In the genomic region with DNA sequence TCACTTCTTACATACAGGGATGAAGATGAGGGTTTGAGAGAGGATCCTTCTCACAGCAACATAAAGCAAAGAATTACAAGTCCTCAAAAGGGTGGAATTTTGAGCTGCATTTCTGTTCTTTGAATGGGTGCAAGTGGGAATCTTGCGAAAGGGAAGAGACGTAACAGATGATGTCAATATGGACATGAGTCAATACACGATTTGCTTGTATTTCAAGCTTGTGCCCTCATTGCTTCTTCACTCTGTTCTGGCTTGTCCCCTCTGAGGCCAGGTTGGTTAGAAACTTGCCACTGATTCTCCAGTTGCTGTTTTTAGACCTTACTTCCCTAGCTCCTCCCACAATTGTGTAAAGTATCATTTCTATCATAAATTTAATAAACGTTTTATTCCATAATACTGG, we compare ENCODE assay signal across 32 cellular contexts.
"Had no signal": no experiment of that assay in that cellular context is flagged by ENCODE, and none has a peak within 500 bp of the region (broad histone marks: within the 10 kb centered on the region; RNA-seq: fewer than 3 reads in every experiment).

No MANE protein-coding gene starts in this region.

- H3K4me1 Mint-ChIP-seq: activated CD4-positive, alpha-beta T cell treated with anti-CD3 and anti-CD28 coated beads for 36 hours; activated CD4-positive, alpha-beta T cell treated with anti-CD3 and anti-CD28 coated beads, Interleukin-2, amount 10 ng/mL, durations not matched to agents 7 days and 5 days had no signal

- H3K27ac ChIP-seq: adrenal gland, body of pancreas, breast epithelium, KMS-11, Peyer's patch, SJSA1 had no signal

- H3K9ac ChIP-seq: KMS-11, SK-N-SH had no signal

- H3K4me1 ChIP-seq: adrenal gland, body of pancreas, breast epithelium, Peyer's patch, SJSA1 had no signal

- H3K4me2 ChIP-seq: KMS-11, SK-N-SH had no signal

- H3K9me3 Mint-ChIP-seq: activated CD4-positive, alpha-beta T cell treated with anti-CD3 and anti-CD28 coated beads, Interleukin-2, amount 10 ng/mL, durations not matched to agents 7 days and 5 days; activated naive CD4-positive, alpha-beta T cell treated with anti-CD3 and anti-CD28 coated beads, Interleukin-2, amount 50 U/mL, for 72 hours; activated T-cell treated with anti-CD3 and anti-CD28 coated beads, Interleukin-2, amount 50 U/mL, for 24 hours; activated T-helper 2 cell treated with anti-CD3 and anti-CD28 coated beads, Interferon-gamma antibody, Interleukin-2, Interleukin-4, amounts not matched to agents 10 μg/mL and 5 μg/mL and 100 μg/mL, durations not matched to agents 14 hours and 24 hours and 36 hours; T-helper 1 cell treated with Interleukin-12 subunit alpha and Interleukin-12 subunit beta and Interleukin-4 antibody, amounts not matched to agents 30 μg/mL and 1 μg/mL, for 36 hours; T-helper 2 cell treated with Interferon-gamma antibody and Interleukin-4, amounts not matched to agents 5 μg/mL and 100 μg/mL, for 36 hours had no signal

- H3K9me3 ChIP-seq: adrenal gland, body of pancreas, breast epithelium, Peyer's patch, SJSA1, SK-N-SH had no signal

- H3K4me3 Mint-ChIP-seq: activated CD4-positive, alpha-beta T cell treated with anti-CD3 and anti-CD28 coated beads for 36 hours; activated CD4-positive, alpha-beta T cell treated with anti-CD3 and anti-CD28 coated beads, Interleukin-2, amount 10 ng/mL, durations not matched to agents 7 days and 5 days; activated CD8-positive, alpha-beta T cell treated with anti-CD3 and anti-CD28 coated beads, Interleukin-2, amount 10 ng/mL, durations not matched to agents 7 days and 5 days; activated T-cell treated with anti-CD3 and anti-CD28 coated beads, Interleukin-2, amount 50 U/mL, for 24 hours; T-helper 1 cell treated with Interleukin-12 subunit alpha and Interleukin-12 subunit beta and Interleukin-4 antibody, amounts not matched to agents 30 μg/mL and 1 μg/mL, for 36 hours; T-helper 2 cell treated with Interferon-gamma antibody and Interleukin-4, amounts not matched to agents 5 μg/mL and 100 μg/mL, for 36 hours had no signal

- H3K27me3 ChIP-seq: adrenal gland, body of pancreas, breast epithelium, Peyer's patch had no signal

- H3K36me3 Mint-ChIP-seq: activated naive CD4-positive, alpha-beta T cell treated with anti-CD3 and anti-CD28 coated beads, Interleukin-2, amount 50 U/mL, for 72 hours had no signal

- ATAC-seq: activated CD4-positive, alpha-beta T cell treated with anti-CD3 and anti-CD28 coated beads for 36 hours; activated CD4-positive, CD25-positive, alpha-beta regulatory T cell treated with anti-CD3 and anti-CD28 coated beads, Interleukin-2, amount 50 U/mL, for 24 hours; activated CD8-positive, alpha-beta T cell treated with anti-CD3 and anti-CD28 coated beads, Interleukin-2, amount 10 ng/mL, durations not matched to agents 7 days and 5 days; activated naive CD4-positive, alpha-beta T cell treated with anti-CD3 and anti-CD28 coated beads, Interleukin-2, amount 50 U/mL, for 72 hours; body of pancreas; PC-3 had no signal

- H3K4me3 ChIP-seq: adrenal gland, body of pancreas, breast epithelium, Peyer's patch, SJSA1 had no signal

- H3K27me3 Mint-ChIP-seq: activated CD4-positive, alpha-beta T cell treated with anti-CD3 and anti-CD28 coated beads for 36 hours; activated T-cell treated with anti-CD3 and anti-CD28 coated beads, Interleukin-2, amount 50 U/mL, for 24 hours had no signal

- H3K27ac Mint-ChIP-seq: activated CD4-positive, alpha-beta T cell treated with anti-CD3 and anti-CD28 coated beads for 36 hours; activated CD4-positive, alpha-beta T cell treated with anti-CD3 and anti-CD28 coated beads, Interleukin-2, amount 10 ng/mL, durations not matched to agents 7 days and 5 days; activated CD8-positive, alpha-beta T cell treated with anti-CD3 and anti-CD28 coated beads, Interleukin-2, amount 10 ng/mL, durations not matched to agents 7 days and 5 days; activated naive CD4-positive, alpha-beta T cell treated with anti-CD3 and anti-CD28 coated beads, Interleukin-2, amount 50 U/mL, for 72 hours; activated T-cell treated with anti-CD3 and anti-CD28 coated beads, Interleukin-2, amount 50 U/mL, for 24 hours; activated T-helper 2 cell treated with anti-CD3 and anti-CD28 coated beads, Interferon-gamma antibody, Interleukin-2, Interleukin-4, amounts not matched to agents 10 μg/mL and 5 μg/mL and 100 μg/mL, durations not matched to agents 14 hours and 24 hours and 36 hours; T-helper 1 cell treated with Interleukin-12 subunit alpha and Interleukin-12 subunit beta and Interleukin-4 antibody, amounts not matched to agents 30 μg/mL and 1 μg/mL, for 36 hours; T-helper 2 cell treated with Interferon-gamma antibody and Interleukin-4, amounts not matched to agents 5 μg/mL and 100 μg/mL, for 36 hours had no signal

- H3K36me3 ChIP-seq: adrenal gland, breast epithelium, Peyer's patch, SJSA1 had no signal

- DNase-seq: activated CD4-positive, alpha-beta T cell treated with anti-CD3 and anti-CD28 coated beads for 36 hours; activated CD4-positive, alpha-beta T cell treated with anti-CD3 and anti-CD28 coated beads, Interleukin-2, amount 10 ng/mL, durations not matched to agents 7 days and 5 days; activated CD4-positive, alpha-beta T cell treated with anti-CD3 and anti-CD28 coated beads, Interleukin-2, amount 50 U/mL, for 48 hours; activated CD8-positive, alpha-beta T cell treated with anti-CD3 and anti-CD28 coated beads, Interleukin-2, amount 10 ng/mL, durations not matched to agents 7 days and 5 days; activated gamma-delta T cell; activated naive CD4-positive, alpha-beta T cell treated with Interleukin-2 at 50 U/mL for 16 hours; activated T-cell treated with anti-CD3 and anti-CD28 coated beads, Interleukin-2, amount 50 U/mL, for 24 hours; adrenal gland; body of pancreas; caudate nucleus; NCI-H1092; NCI-H1436 treated with DMSO at 0.1 percent for 48 hours; NCI-H1694 treated with DMSO at 0.1 percent for 48 hours; NCI-H2029; NCI-H345; NCI-H524 treated with DMSO at 0.1 percent for 48 hours; NK-92 treated with Interleukin-12 subunit alpha and Interleukin-12 subunit beta, amount 100 ng/mL, for 24 hours; PC-3; Peyer's patch; RPMI8226; SHP77 treated with DMSO at 0.1 percent for 48 hours; SK-N-SH had no signal

- FAIRE-seq: astrocyte, TTC549 had no signal
